15 cellular contexts compared by ENCODE assay signal in genomic region chr18:52340466-52341378, GRCh38. TPM values are rescaled to one million over a fixed set of nuclear protein-coding genes. Genes with fewer than 3 reads are reported as not detected.
DNase-seq lines count a peak whose midpoint lies in the region; ATAC-seq, FAIRE-seq and TF ChIP-seq lines count a peak whose summit lies in the region.
"Had no signal": no experiment of that assay in that cellular context is flagged by ENCODE, and none has a peak within 500 bp of the region (broad histone marks: within the 10 kb centered on the region; RNA-seq: fewer than 3 reads in every experiment).

No MANE protein-coding gene starts in this region.

- no peak for TF ChIP-seq RAD21 in IMR-90 (IDR thresholded peaks at IDR 0.05; ENCODE audit: low read length)

- H3K23ac ChIP-seq in IMR-90 (ENCODE audit: low read depth, low read length) = no peak overlapping the region

- no peak overlapping the region for H4K5ac ChIP-seq in IMR-90 (ENCODE audit: low read depth, low read length)

- no peak for FAIRE-seq in astrocyte (lab: Jason Lieb, UNC)
- FAIRE-seq: GM18507 had no signal

- CTCF ChIA-PET in IMR-90 (lab: Yijun Ruan, JAX) = no interaction called here

- no peak overlapping the region for H4K8ac ChIP-seq in IMR-90 (ENCODE audit: low read depth in 2 of 2, low read length in 2 of 2)

- no peak overlapping the region for H3K56ac ChIP-seq in IMR-90 (ENCODE audit: extremely low read depth, insufficient read depth, low read length)

- H3K27me3 Mint-ChIP-seq in astrocyte (ENCODE audit: low read depth, unreplicated experiment) = peaks cover 24% of the 10 kb centered on the region

- 0% methylated on average over 12 of the region's 38 CpGs; no CpG with 5 or more reads in 1 of the 2 experiments for WGBS in IMR-90 (ENCODE audit: extremely low coverage in 2 of 2, insufficient read length in 1 of 2), 2 experiments
- 6% methylated on average over 37 of the region's 38 CpGs for WGBS in smooth muscle cell (ENCODE audit: low lambda C conversion rate)

- peaks cover 2% of the 10 kb centered on the region for H3K9me3 ChIP-seq in IMR-90 (ENCODE audit: control insufficient read depth, insufficient read depth, low read length)
- H3K9me3 ChIP-seq in astrocyte (ENCODE audit: insufficient read depth, low read depth, low read length) = no peaks in the 10 kb centered on the region
- H3K9me3 ChIP-seq in iPS-18c (ENCODE audit: control insufficient read depth, insufficient read depth, low read length) = no peaks in the 10 kb centered on the region
- no peaks in the 10 kb centered on the region for H3K9me3 ChIP-seq in smooth muscle cell (replicated peaks; ENCODE audit: low read depth)

- H3K9me1 ChIP-seq in IMR-90 (ENCODE audit: insufficient read depth, low read length) = no peaks in the 10 kb centered on the region

- no peak overlapping the region for H2BK120ac ChIP-seq in IMR-90 (ENCODE audit: low read depth, low read length)

- H3K18ac ChIP-seq in IMR-90 (ENCODE audit: low read depth, low read length) = no peak overlapping the region

- no peak overlapping the region for H4K91ac ChIP-seq in IMR-90 (ENCODE audit: insufficient read depth, low read depth, low read length)

- no peak overlapping the region for H3K9ac ChIP-seq in IMR-90 (ENCODE audit: low read depth, low read length)
- peak overlapping the region; percentile 57 for H3K9ac ChIP-seq in astrocyte (ENCODE audit: low read length)
- no peak overlapping the region for H3K9ac ChIP-seq in smooth muscle cell (ENCODE audit: low read depth)

- H3K27me3 ChIP-seq in IMR-90 (ENCODE audit: control insufficient read depth, insufficient read depth, low read length) = no peaks in the 10 kb centered on the region; the same call in 1 of the 2 replicates
- H3K27me3 ChIP-seq in astrocyte (ENCODE audit: insufficient read depth, low read length) = peaks cover 25% of the 10 kb centered on the region
- peaks cover 62% of the 10 kb centered on the region for H3K27me3 ChIP-seq in smooth muscle cell (ENCODE audit: low read depth)

- no peak overlapping the region for H2BK15ac ChIP-seq in IMR-90 (ENCODE audit: low read depth, low read length)

- BruUV-seq in IMR-90 (replicated peaks; lab: Mats Ljungman, UMichigan) = no TSS peak

- no peak overlapping the region for H2AK9ac ChIP-seq in IMR-90 (replicated peaks; ENCODE audit: low read depth, low read length, poor library complexity)

- no peak overlapping the region for H2AK5ac ChIP-seq in IMR-90 (ENCODE audit: low read depth, low read length)

- DNase-seq in IMR-90 (no peak), astrocyte (ENCODE audit: low read depth) (no peak), smooth muscle cell (lab: John Stamatoyannopoulos, UW; ENCODE audit: unreplicated experiment) (no peak), sciatic nerve (ENCODE audit: low spot score) (no peak)
- DNase-seq: activated CD4-positive, CD25-positive, alpha-beta regulatory T cell; activated T-cell treated with anti-CD3 and anti-CD28 coated beads, Interleukin-2, amount 50 U/mL, for 4 hours; central memory CD4-positive, alpha-beta T cell; DND-41; naive thymus-derived CD4-positive, alpha-beta T cell; SHP77 treated with DMSO at 0.1 percent for 48 hours; stimulated activated CD4-positive, alpha-beta T cell treated with anti-CD3 and anti-CD28 coated beads, Interleukin-2, amount 100 ng/mL, for 24 hours had no signal

- dilution Hi-C loops in IMR-90 (cut with HindIII; ENCODE audit: low sequenced_read_pairs, unreplicated experiment) = no loop called here

- H3K4me3 ChIP-seq in IMR-90 (ENCODE audit: insufficient read depth, low read depth, low read length) (no peak overlapping the region), astrocyte (ENCODE audit: insufficient read depth, low read depth, low read length) (peak overlapping the region; percentile 63), iPS-18c (ENCODE audit: insufficient read depth, low read depth, low read length) (peak overlapping the region; percentile 60), smooth muscle cell (peak overlapping the region; percentile 50)

- H2AFZ ChIP-seq in IMR-90 (replicated peaks; ENCODE audit: low read length, poor library complexity) = peak overlapping the region; percentile 83
- H2AFZ ChIP-seq in astrocyte (ENCODE audit: low read depth, low read length) = peak overlapping the region; percentile 72
- H2AFZ ChIP-seq in smooth muscle cell (ENCODE audit: low read depth) = peak overlapping the region; percentile 83

- H3K4me1 ChIP-seq in IMR-90 (ENCODE audit: control insufficient read depth, insufficient read depth, low read length) = no peaks in the 10 kb centered on the region
- H3K4me1 ChIP-seq in astrocyte (ENCODE audit: insufficient read depth, low read length) = peaks cover 7% of the 10 kb centered on the region
- H3K4me1 ChIP-seq in smooth muscle cell (ENCODE audit: low read depth) = peaks cover 9% of the 10 kb centered on the region

- no peak for TF ChIP-seq POLR2A in IMR-90 (IDR thresholded peaks at IDR 0.05; ENCODE audit: low read depth, low read length)

- no peaks in the 10 kb centered on the region for H3K36me3 Mint-ChIP-seq in astrocyte (ENCODE audit: low read depth, unreplicated experiment)

- H4K20me1 ChIP-seq in IMR-90 (ENCODE audit: insufficient read depth, low read length) (no peaks in the 10 kb centered on the region), astrocyte (ENCODE audit: insufficient read depth, low read length) (no peaks in the 10 kb centered on the region), smooth muscle cell (ENCODE audit: low read depth) (no peaks in the 10 kb centered on the region)

- H2BK5ac ChIP-seq in IMR-90 (ENCODE audit: low read depth, low read length, poor library complexity, severe bottlenecking) = no peak overlapping the region

- ATAC-seq in IMR-90 (ENCODE audit: low read depth) (no peak), GM18909 (IDR thresholded peaks at IDR 0.05; ENCODE audit: poor library complexity, unreplicated experiment) (no peak), sciatic nerve (no peak), HG03460 (IDR thresholded peaks at IDR 0.05; ENCODE audit: unreplicated experiment) (no peak)
- ATAC-seq: activated T-cell treated with anti-CD3 and anti-CD28 coated beads, Interleukin-2, amount 50 U/mL, for 4 hours; naive thymus-derived CD4-positive, alpha-beta T cell had no signal

- no peaks in the 10 kb centered on the region for H3F3A ChIP-seq in smooth muscle cell (ENCODE audit: low read depth)

- H3K4me2 ChIP-seq in IMR-90 (ENCODE audit: low read depth, low read length) = no peak overlapping the region
- H3K4me2 ChIP-seq in astrocyte (ENCODE audit: low read length) = peak overlapping the region; percentile 90
- peak overlapping the region; percentile 85 for H3K4me2 ChIP-seq in smooth muscle cell

- in situ Hi-C loops in IMR-90 (cut with MboI; ENCODE audit: low sequenced_read_pairs) = no loop called here

- H3K36me3 ChIP-seq in IMR-90 (ENCODE audit: control insufficient read depth, insufficient read depth, low read length) (no peaks in the 10 kb centered on the region), astrocyte (ENCODE audit: insufficient read depth, low read length) (no peaks in the 10 kb centered on the region), smooth muscle cell (ENCODE audit: low read depth) (no peaks in the 10 kb centered on the region)

- H3K79me2 ChIP-seq in astrocyte (ENCODE audit: insufficient read depth, low read length) (no peaks in the 10 kb centered on the region), smooth muscle cell (ENCODE audit: low read depth) (no peaks in the 10 kb centered on the region)

- intact Hi-C loops in IMR-90 (cut with micrococcal nuclease) = no loop called here
- intact Hi-C loops in sciatic nerve (cut with DNase I) = loop anchor here (2.0 kb wide), 1 partner anchor 34 kb away; no protein-coding TSS in a partner anchor

- H2BK20ac ChIP-seq in IMR-90 (ENCODE audit: low read depth, low read length) = no peak overlapping the region

- no peak overlapping the region for H3K27ac Mint-ChIP-seq in astrocyte (ENCODE audit: unreplicated experiment)

- H3K79me1 ChIP-seq in IMR-90 (ENCODE audit: low read depth in 1 of 2, low read length in 2 of 2) = no peaks in the 10 kb centered on the region

- H3K27ac ChIP-seq in IMR-90 (ENCODE audit: insufficient read depth, low read length) (no peak overlapping the region), astrocyte (ENCODE audit: low read depth, low read length) (no peak overlapping the region), smooth muscle cell (ENCODE audit: low read depth) (no peak overlapping the region)

- H3K9me3 Mint-ChIP-seq in astrocyte (ENCODE audit: unreplicated experiment) = peaks cover 2% of the 10 kb centered on the region
- H3K9me3 Mint-ChIP-seq: activated T-cell treated with anti-CD3 and anti-CD28 coated beads, Interleukin-2, amount 50 U/mL, for 4 hours had no signal

- peak overlapping the region; percentile 79 for H3K4me3 Mint-ChIP-seq in astrocyte (ENCODE audit: unreplicated experiment)
- H3K4me3 Mint-ChIP-seq: activated T-cell treated with anti-CD3 and anti-CD28 coated beads, Interleukin-2, amount 50 U/mL, for 4 hours had no signal

- no peak overlapping the region for H3K4ac ChIP-seq in IMR-90 (ENCODE audit: low read depth, low read length)

- H3K14ac ChIP-seq in IMR-90 (replicated peaks; ENCODE audit: low read depth, low read length) = no peak overlapping the region

- TF ChIP-seq CTCF in IMR-90 (conservative IDR thresholded peaks at IDR 0.05; ENCODE audit: low read depth, low read length) (no peak), astrocyte (IDR thresholded peaks at IDR 0.05; ENCODE audit: insufficient read depth, low read depth, low read length) (no peak), smooth muscle cell (IDR thresholded peaks at IDR 0.05; ENCODE audit: borderline replicate concordance, insufficient read depth, poor library complexity, severe bottlenecking) (no peak)

- peaks cover 18% of the 10 kb centered on the region for H3K4me1 Mint-ChIP-seq in astrocyte (ENCODE audit: low read depth, unreplicated experiment)

- POLR2A ChIA-PET in IMR-90 (lab: Charles Lee; ENCODE audit: unreplicated experiment) = no interaction called here

TF ChIP-seq in IMR-90, 13 proteins besides CTCF, POLR2A, EP300 and RAD21 (continues in another document):
- no peak for TF ChIP-seq SMC3 (IDR thresholded peaks at IDR 0.05; ENCODE audit: low read depth, low read length)
- TF ChIP-seq MXI1 (IDR thresholded peaks at IDR 0.05; ENCODE audit: borderline replicate concordance, low read depth, low read length) = no peak
- TF ChIP-seq CEBPB (IDR thresholded peaks at IDR 0.05; ENCODE audit: low read depth, low read length) = no peak

RNA-seq across cellular contexts. Expression of gene DCC, which starts 0.7 kb away (rescaled TPM):
- total RNA-seq in IMR-90 (2012; rRNA removed) (0.54 and 0.83 TPM in 2 replicates), astrocyte (2.0 and 2.6 TPM in 2 replicates), smooth muscle cell (not detected in 2 replicates), sciatic nerve (not detected)
- polyA plus RNA-seq in IMR-90 (2012; rRNA removed) (0.31 and 0.67 TPM in 2 replicates), smooth muscle cell (not detected in 2 replicates)
- 0.09 and 0.12 TPM in 2 replicates for polyA plus RNA-seq in IMR-90 (2012; cell fraction: cytosol; rRNA removed)
- 0.07 and 0.14 TPM in 2 replicates for polyA plus RNA-seq in IMR-90 (2012; cell fraction: nucleus; rRNA removed; ENCODE audit: low replicate concordance)
- total RNA-seq: activated T-cell treated with anti-CD3 and anti-CD28 coated beads, Interleukin-2, amount 50 U/mL, for 4 hours; naive thymus-derived CD4-positive, alpha-beta T cell had no signal
- polyA plus RNA-seq: naive thymus-derived CD4-positive, alpha-beta T cell had no signal
